ENCODE assay signal across 12 cellular contexts in genomic region chr15:43877371-43877770, GRCh38.
"Had no signal": no experiment of that assay in that cellular context is flagged by ENCODE, and none has a peak within 500 bp of the region (broad histone marks: within the 10 kb centered on the region; RNA-seq: fewer than 3 reads in every experiment).

No MANE protein-coding gene starts in this region.

- ATAC-seq: psoas muscle had no signal

- H3K9me3 ChIP-seq: psoas muscle had no signal

- H3K27ac ChIP-seq: psoas muscle had no signal

- H3K4me3 ChIP-seq: psoas muscle had no signal

- H3K4me1 ChIP-seq: psoas muscle had no signal

- DNase-seq: activated CD4-positive, CD25-positive, alpha-beta regulatory T cell treated with anti-CD3 and anti-CD28 coated beads, Interleukin-2, amount 50 U/mL, for 72 hours; activated naive CD4-positive, alpha-beta T cell treated with anti-CD3 and anti-CD28 coated beads for 36 hours; activated T-cell treated with anti-CD3 and anti-CD28 coated beads, Interleukin-2, amount 50 U/mL, for 1 hour; hippocampal formation; psoas muscle; stimulated activated CD4-positive, alpha-beta T cell treated with anti-CD3 and anti-CD28 coated beads, Interleukin-12 subunit alpha, Interleukin-12 subunit beta, amount 100 ng/mL, for 4 hours; stimulated activated CD4-positive, alpha-beta T cell treated with anti-CD3 and anti-CD28 coated beads, Interleukin-2, amount 100 ng/mL, for 24 hours; T-helper 1 cell; T1000 had no signal

- FAIRE-seq: astrocyte, colon, urothelium cell line had no signal
